In genomic region chr17:82932146-82933005, GRCh38 we compare ENCODE assay signal across 14 cellular contexts.
DNase-seq lines count a peak whose midpoint lies in the region; ATAC-seq, FAIRE-seq and TF ChIP-seq lines count a peak whose summit lies in the region.
"Had no signal": no experiment of that assay in that cellular context is flagged by ENCODE, and none has a peak within 500 bp of the region (broad histone marks: within the 10 kb centered on the region; RNA-seq: fewer than 3 reads in every experiment).

No MANE protein-coding gene starts in this region.

- no peak overlapping the region for H3K9ac ChIP-seq in HepG2 (ENCODE audit: insufficient read depth, low read depth, low read length)

- H3K27ac Mint-ChIP-seq in central memory CD8-positive, alpha-beta T cell (ENCODE audit: low read depth), result peak overlapping the region; percentile 41
- peak overlapping the region; percentile 56 to 79 (median 63) for H3K27ac Mint-ChIP-seq in nephron
- H3K27ac Mint-ChIP-seq: GM23338, progenitor cell of endocrine pancreas had no signal

- no peak overlapping the region for H2AFZ ChIP-seq in HepG2 (ENCODE audit: low read length)
- H2AFZ ChIP-seq: GM23338 had no signal

- no peak for TF ChIP-seq RAD21 in HepG2 (CRISPR knock-in tag; IDR thresholded peaks at IDR 0.05)

- CTCF ChIA-PET in HepG2 (lab: Yijun Ruan, JAX; ENCODE audit: low intra/inter-chr PET ratio, low total read pairs), result no interaction called here

- no peak overlapping the region for H3K4me2 ChIP-seq in HepG2 (ENCODE audit: low read depth, low read length)
- H3K4me2 ChIP-seq: GM23338 had no signal

- H3K27me3 Mint-ChIP-seq in central memory CD8-positive, alpha-beta T cell, result no peaks in the 10 kb centered on the region
- H3K27me3 Mint-ChIP-seq in nephron (ENCODE audit: low read depth), result no peaks in the 10 kb centered on the region
- H3K27me3 Mint-ChIP-seq: progenitor cell of endocrine pancreas had no signal

- TF ChIP-seq EP300 in HepG2 (IDR thresholded peaks at IDR 0.05; ENCODE audit: low read depth in 2 of 2, low read length in 2 of 2) (no peak), HepG2 (CRISPR knock-in tag; IDR thresholded peaks at IDR 0.05; ENCODE audit: borderline replicate concordance) (no peak)

- H3K27ac ChIP-seq in right lobe of liver (no peak overlapping the region), HepG2 (ENCODE audit: extremely low read length, insufficient read depth, low read length) (no peak overlapping the region)
- H3K27ac ChIP-seq: thyroid gland had no signal

- no peaks in the 10 kb centered on the region for H3K79me2 ChIP-seq in HepG2 (ENCODE audit: insufficient read depth, low read length)

- no peaks in the 10 kb centered on the region for H3K9me3 Mint-ChIP-seq in central memory CD8-positive, alpha-beta T cell
- H3K9me3 Mint-ChIP-seq in nephron, result no peaks in the 10 kb centered on the region
- H3K9me3 Mint-ChIP-seq: GM23338 had no signal

- WGBS in right lobe of liver (ENCODE audit: insufficient coverage, low coverage, low lambda C conversion rate, missing lambda C conversion rate), result 80% methylated on average over 8 of the region's 30 CpGs
- WGBS in HepG2 (ENCODE audit: low lambda C conversion rate), result 94% methylated on average over 30 of the region's 30 CpGs

- peak; percentile 11 to 33 (median 31) for DNase-seq in right lobe of liver
- no peak for DNase-seq in HepG2 (ENCODE audit: low spot score)
- DNase-seq in central memory CD8-positive, alpha-beta T cell (ENCODE audit: low spot score in 2 of 2), result no peak
- no peak for DNase-seq in SK-N-DZ (ENCODE audit: low spot score)
- DNase-seq in NCI-H1092 (lab: John Stamatoyannopoulos, UW), result no peak
- DNase-seq: NCI-H187; NK-92 treated with Interleukin-12 subunit alpha and Interleukin-12 subunit beta, amount 100 ng/mL, for 24 hours had no signal

- H3K4me3 ChIP-seq in right lobe of liver, result no peak overlapping the region
- H3K4me3 ChIP-seq in HepG2 (replicated peaks in 1 of 3; ENCODE audit: insufficient read depth in 1 of 3, low read depth in 2 of 3, low read length in 3 of 3), result no peak overlapping the region
- H3K4me3 ChIP-seq: GM23338, lung, thyroid gland had no signal

- intact Hi-C loops in right lobe of liver (cut with DNase I) (no loop called here), HepG2 (cut with micrococcal nuclease; ENCODE audit: unreplicated experiment) (no loop called here)

- TF ChIP-seq CTCF in right lobe of liver (IDR thresholded peaks at IDR 0.05) (no peak), HepG2 (CRISPR knock-in tag; IDR thresholded peaks at IDR 0.05) (no peak), nephron (IDR thresholded peaks at IDR 0.05; ENCODE audit: unreplicated experiment in 3 of 3) (no peak)

- H3K27me3 ChIP-seq in right lobe of liver, result no peaks in the 10 kb centered on the region
- no peaks in the 10 kb centered on the region for H3K27me3 ChIP-seq in HepG2 (ENCODE audit: control insufficient read depth in 1 of 2, insufficient read depth in 2 of 2, low read length in 2 of 2)
- H3K27me3 ChIP-seq: thyroid gland had no signal

- BruUV-seq in HepG2 (replicated peaks; lab: Mats Ljungman, UMichigan), result no TSS peak

- no peaks in the 10 kb centered on the region for H4K20me1 ChIP-seq in HepG2 (ENCODE audit: insufficient read depth, low read length)

- POLR2A ChIA-PET in HepG2 (lab: Yijun Ruan, JAX), result no interaction called here

- no peaks in the 10 kb centered on the region for H3K4me1 Mint-ChIP-seq in central memory CD8-positive, alpha-beta T cell
- peaks cover 26% of the 10 kb centered on the region for H3K4me1 Mint-ChIP-seq in nephron
- H3K4me1 Mint-ChIP-seq: GM23338 had no signal

- peaks cover 0 to 31% (median 6%) of the 10 kb centered on the region in 4 donors for H3K36me3 ChIP-seq in right lobe of liver
- H3K36me3 ChIP-seq in HepG2 (replicated peaks in 1 of 2; ENCODE audit: control insufficient read depth in 1 of 2, insufficient read depth in 2 of 2, low read length in 2 of 2), result peaks cover 28 to 70% of the 10 kb centered on the region in 2 experiments

- in situ Hi-C loops in HepG2 (cut with HindIII; ENCODE audit: extremely low pct_ligation_motif_present, low pct_unique_long_range_greater_than_20kb), result no loop called here

- H3K4me3 Mint-ChIP-seq in central memory CD8-positive, alpha-beta T cell, result no peak overlapping the region
- H3K4me3 Mint-ChIP-seq in nephron, result no peak overlapping the region
- H3K4me3 Mint-ChIP-seq: GM23338 had no signal

- H3K9me3 ChIP-seq in right lobe of liver, result no peaks in the 10 kb centered on the region
- H3K9me3 ChIP-seq in HepG2 (ENCODE audit: low read length), result no peaks in the 10 kb centered on the region
- H3K9me3 ChIP-seq: thyroid gland had no signal

- no peaks in the 10 kb centered on the region for H3K4me1 ChIP-seq in right lobe of liver
- H3K4me1 ChIP-seq in HepG2 (ENCODE audit: insufficient read depth, low read length), result no peaks in the 10 kb centered on the region
- H3K4me1 ChIP-seq: thyroid gland had no signal

- ATAC-seq in right lobe of liver (no peak), HepG2 (no peak), HG02884 (IDR thresholded peaks at IDR 0.05; ENCODE audit: unreplicated experiment) (no peak), GM18511 (IDR thresholded peaks at IDR 0.05; ENCODE audit: unreplicated experiment) (no peak)
- ATAC-seq in central memory CD8-positive, alpha-beta T cell (replicated peaks; ENCODE audit: extremely low read depth, poor library complexity, severe bottlenecking), result no peak
- ATAC-seq: GM23338 had no signal

- H3K36me3 Mint-ChIP-seq in central memory CD8-positive, alpha-beta T cell (ENCODE audit: insufficient read depth), result peaks cover 49% of the 10 kb centered on the region
- peaks cover 63% of the 10 kb centered on the region for H3K36me3 Mint-ChIP-seq in nephron (ENCODE audit: low read depth)

- no peak for FAIRE-seq in HepG2 (lab: Jason Lieb, UNC)

- TF ChIP-seq POLR2A in right lobe of liver (IDR thresholded peaks at IDR 0.05) (no peak), HepG2 (IDR thresholded peaks at IDR 0.05; ENCODE audit: insufficient read depth in 1 of 2, low read depth in 2 of 2, low read length in 2 of 2) (no peak)

TF ChIP-seq in HepG2, 621 proteins besides CTCF, POLR2A, EP300 and RAD21:
- no peak for TF ChIP-seq PAWR (CRISPR knock-in tag; IDR thresholded peaks at IDR 0.05; ENCODE audit: borderline replicate concordance)
- TF ChIP-seq U2AF1 (optimal IDR thresholded peaks at IDR 0.05; ENCODE audit: low read depth, low read length), result no peak
- TF ChIP-seq YY1 (IDR thresholded peaks at IDR 0.05; ENCODE audit: insufficient read depth, insufficient replicate concordance, low read depth, low read length), result no peak
- TF ChIP-seq ZNF431 (CRISPR knock-in tag; IDR thresholded peaks at IDR 0.05; ENCODE audit: borderline replicate concordance, low read depth), result no peak
- TF ChIP-seq BRD4 (CRISPR knock-in tag; IDR thresholded peaks at IDR 0.05), result no peak
- no peak for TF ChIP-seq ZFP36L1 (CRISPR knock-in tag; IDR thresholded peaks at IDR 0.05)
- TF ChIP-seq ASH2L (IDR thresholded peaks at IDR 0.05; ENCODE audit: insufficient read length, low read depth, low read length), result no peak
- no peak for TF ChIP-seq ZNF790 (CRISPR knock-in tag; IDR thresholded peaks at IDR 0.05; ENCODE audit: borderline replicate concordance)
- TF ChIP-seq SRSF1 (optimal IDR thresholded peaks at IDR 0.05; ENCODE audit: low read depth, low read length), result no peak

Comparison
In these comparisons a context has a peak if more than half of its experiments do, and no peak if none do; other contexts are left out.
1. DNase-seq: peak in right lobe of liver (3 of 3); none in HepG2 (single experiment), central memory CD8-positive, alpha-beta T cell (0 of 2), SK-N-DZ (single experiment) and NCI-H1092 (single experiment).